Comparison of ENCODE assay signal across 5 cellular contexts in the genomic region with DNA sequence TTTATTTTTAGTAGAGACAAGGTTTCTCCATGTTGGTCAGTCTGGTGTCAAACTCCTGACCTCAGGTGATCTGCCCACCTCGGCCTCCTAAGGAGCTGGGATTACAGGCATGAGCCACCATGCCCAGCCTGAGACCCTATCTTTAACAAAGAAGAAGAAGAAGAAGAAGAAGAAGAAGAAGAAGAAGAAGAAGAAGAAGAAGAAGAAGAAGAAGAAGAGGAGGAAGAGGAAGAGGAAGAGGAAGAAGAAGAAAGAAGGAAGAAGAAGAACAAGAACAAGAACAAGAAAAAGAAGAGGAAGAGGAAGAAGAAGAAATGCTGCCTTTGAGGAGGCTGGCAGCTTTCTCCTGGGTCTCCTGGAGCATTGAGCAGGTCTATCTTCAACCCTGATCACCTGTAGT.
DNase-seq lines count a peak whose midpoint lies in the region; ATAC-seq and TF ChIP-seq lines count a peak whose summit lies in the region.
"Not testable (repeated sequence)": the region's sequence is repeated elsewhere in the genome, so short reads cannot be mapped to it uniquely, and the experiment has no call there.

No MANE protein-coding gene starts in this region.

- not testable (repeated sequence) for H3K9me3 Mint-ChIP-seq in activated naive CD4-positive, alpha-beta T cell treated with anti-CD3 and anti-CD28 coated beads, Interleukin-2, amount 50 U/mL, for 72 hours; central memory CD8-positive, alpha-beta T cell

- H3K4me1 ChIP-seq in HEK293 (ENCODE audit: control insufficient read depth, insufficient read depth, low read length) = not testable (repeated sequence)

- ATAC-seq in T-helper 17 cell; activated naive CD4-positive, alpha-beta T cell treated with anti-CD3 and anti-CD28 coated beads, Interleukin-2, amount 50 U/mL, for 72 hours; central memory CD8-positive, alpha-beta T cell (replicated peaks; ENCODE audit: extremely low read depth, poor library complexity, severe bottlenecking): not testable (repeated sequence)

- POLR2A ChIA-PET in HEK293 (lab: Yijun Ruan, JAX) = not testable (repeated sequence)

- H3K9me3 ChIP-seq in HEK293 (ENCODE audit: control insufficient read depth, insufficient read depth, low read depth, low read length); T-helper 17 cell (ENCODE audit: control insufficient read depth, low read length, poor library complexity, severe bottlenecking): not testable (repeated sequence)

- intact Hi-C loops in posterior vena cava (cut with DNase I) = not testable (repeated sequence)

- H3K27ac Mint-ChIP-seq in T-helper 17 cell = not testable (repeated sequence)
- H3K27ac Mint-ChIP-seq in activated naive CD4-positive, alpha-beta T cell treated with anti-CD3 and anti-CD28 coated beads, Interleukin-2, amount 50 U/mL, for 72 hours = peak overlapping the region; percentile 14 to 85
- H3K27ac Mint-ChIP-seq in central memory CD8-positive, alpha-beta T cell (ENCODE audit: low read depth) = peak overlapping the region; percentile 7

- peak overlapping the region; percentile 8 for H3K4me3 Mint-ChIP-seq in T-helper 17 cell
- H3K4me3 Mint-ChIP-seq in central memory CD8-positive, alpha-beta T cell = not testable (repeated sequence)

- H3K27ac ChIP-seq in HEK293 (ENCODE audit: extremely low read depth, low read depth, low read length) = not testable (repeated sequence)

- not testable (repeated sequence) for H3K36me3 ChIP-seq in HEK293 (ENCODE audit: control insufficient read depth in 2 of 2, insufficient read depth in 1 of 2, low read length in 2 of 2)

- not testable (repeated sequence) for DNase-seq in T-helper 17 cell; activated naive CD4-positive, alpha-beta T cell treated with anti-CD3 and anti-CD28 coated beads, Interleukin-2, amount 50 U/mL, for 72 hours (ENCODE audit: low spot score in 2 of 2); central memory CD8-positive, alpha-beta T cell (ENCODE audit: low spot score in 2 of 2)
- DNase-seq in posterior vena cava (ENCODE audit: low spot score) = peak; percentile 19

- CTCF ChIA-PET in HEK293 (lab: Yijun Ruan, JAX) = interaction anchor here (0.8 kb wide), 1 partner anchor 234 kb away, joined by 3 read pairs; the partner anchor contains the start of genes ZBED6 and ZC3H11A

- H3K4me3 ChIP-seq in HEK293 (ENCODE audit: low read depth, low read length) = not testable (repeated sequence)

- not testable (repeated sequence) for TF ChIP-seq CTCF in HEK293 (tag by site-specific recombination; IDR thresholded peaks at IDR 0.05)

- peaks cover 17% of the 10 kb centered on the region for H3K27me3 Mint-ChIP-seq in T-helper 17 cell
- H3K27me3 Mint-ChIP-seq in central memory CD8-positive, alpha-beta T cell = not testable (repeated sequence)

- peaks cover 10% of the 10 kb centered on the region for H3K4me1 Mint-ChIP-seq in T-helper 17 cell
- not testable (repeated sequence) for H3K4me1 Mint-ChIP-seq in central memory CD8-positive, alpha-beta T cell

- not testable (repeated sequence) for H3K36me3 Mint-ChIP-seq in T-helper 17 cell (ENCODE audit: low read depth); activated naive CD4-positive, alpha-beta T cell treated with anti-CD3 and anti-CD28 coated beads, Interleukin-2, amount 50 U/mL, for 72 hours; central memory CD8-positive, alpha-beta T cell (ENCODE audit: insufficient read depth)

TF ChIP-seq in HEK293, 187 proteins besides CTCF, POLR2A, EP300 and RAD21:
- TF ChIP-seq, protein P1, sequence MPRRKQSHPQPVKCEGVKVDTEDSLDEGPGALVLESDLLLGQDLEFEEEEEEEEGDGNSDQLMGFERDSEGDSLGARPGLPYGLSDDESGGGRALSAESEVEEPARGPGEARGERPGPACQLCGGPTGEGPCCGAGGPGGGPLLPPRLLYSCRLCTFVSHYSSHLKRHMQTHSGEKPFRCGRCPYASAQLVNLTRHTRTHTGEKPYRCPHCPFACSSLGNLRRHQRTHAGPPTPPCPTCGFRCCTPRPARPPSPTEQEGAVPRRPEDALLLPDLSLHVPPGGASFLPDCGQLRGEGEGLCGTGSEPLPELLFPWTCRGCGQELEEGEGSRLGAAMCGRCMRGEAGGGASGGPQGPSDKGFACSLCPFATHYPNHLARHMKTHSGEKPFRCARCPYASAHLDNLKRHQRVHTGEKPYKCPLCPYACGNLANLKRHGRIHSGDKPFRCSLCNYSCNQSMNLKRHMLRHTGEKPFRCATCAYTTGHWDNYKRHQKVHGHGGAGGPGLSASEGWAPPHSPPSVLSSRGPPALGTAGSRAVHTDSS (tag by site-specific recombination; IDR thresholded peaks at IDR 0.05) = peak; percentile 93
TF ChIP-seq in HEK293: peak in this region for 1; not testable (repeated sequence) for 186.
